In genomic region chr15:83323296-83323711, GRCh38 we compare ENCODE assay signal across 9 cellular contexts. TPM values are rescaled to one million over a fixed set of nuclear protein-coding genes. Genes with fewer than 3 reads are reported as not detected.
A peak's percentile ranks its signal among the peaks of the same experiment; 100 is the strongest.
DNase-seq lines count a peak whose midpoint lies in the region; ATAC-seq and TF ChIP-seq lines count a peak whose summit lies in the region.
"Had no signal": no experiment of that assay in that cellular context is flagged by ENCODE, and none has a peak within 500 bp of the region (broad histone marks: within the 10 kb centered on the region; RNA-seq: fewer than 3 reads in every experiment).

No MANE protein-coding gene starts in this region.

- in situ Hi-C loops in G401 (cut with HindIII; ENCODE audit: low sequenced_read_pairs), result no loop called here

- TF ChIP-seq CTCF in esophagus muscularis mucosa (IDR thresholded peaks at IDR 0.05) (no peak), osteoblast (IDR thresholded peaks at IDR 0.05; ENCODE audit: extremely low read depth, low read depth, low read length) (no peak), omental fat pad (IDR thresholded peaks at IDR 0.05) (no peak), BE2C (IDR thresholded peaks at IDR 0.05; ENCODE audit: low read depth, low read length) (no peak)

- no peak for TF ChIP-seq EP300 in esophagus muscularis mucosa (IDR thresholded peaks at IDR 0.05)

- no peak for TF ChIP-seq POLR2A in esophagus muscularis mucosa (IDR thresholded peaks at IDR 0.05; ENCODE audit: low read depth)

- no peak overlapping the region for H3K9ac ChIP-seq in BLaER1 treated with 17β-estradiol and CSF1 and Interleukin-3, amounts not matched to agents 10 nM and 100 nM

- H3K79me2 ChIP-seq in osteoblast (ENCODE audit: insufficient read depth, low read length), result no peaks in the 10 kb centered on the region

- no peak overlapping the region for H3K4me3 ChIP-seq in BLaER1 treated with 17β-estradiol and CSF1 and Interleukin-3, amounts not matched to agents 10 nM and 100 nM
- no peak overlapping the region for H3K4me3 ChIP-seq in MG63
- H3K4me3 ChIP-seq in esophagus muscularis mucosa, result no peak overlapping the region
- no peak overlapping the region for H3K4me3 ChIP-seq in osteoblast (ENCODE audit: insufficient read depth, low read length)
- H3K4me3 ChIP-seq in BE2C (ENCODE audit: low read depth, low read length), result no peak overlapping the region

- no peaks in the 10 kb centered on the region for H3K27me3 ChIP-seq in BLaER1 treated with 17β-estradiol and CSF1 and Interleukin-3, amounts not matched to agents 10 nM and 100 nM
- no peaks in the 10 kb centered on the region for H3K27me3 ChIP-seq in MG63
- H3K27me3 ChIP-seq in esophagus muscularis mucosa, result peaks cover 0 to 15% (median 0%) of the 10 kb centered on the region in 4 donors
- no peaks in the 10 kb centered on the region for H3K27me3 ChIP-seq in osteoblast (ENCODE audit: insufficient read depth, low read length)
- peaks cover 6% of the 10 kb centered on the region for H3K27me3 ChIP-seq in BE2C

- 0 out of 22 replicates have a peak, but pooled peaks cover 0 to 7% (median 0%) of the 10 kb centered on the region in 11 experiments for H3K9me3 ChIP-seq in BLaER1 treated with 17β-estradiol and CSF1 and Interleukin-3, amounts not matched to agents 10 nM and 100 nM (replicated peaks in 1 of 11)
- H3K9me3 ChIP-seq in MG63, result peaks cover 2% of the 10 kb centered on the region; the same call in 1 of the 2 replicates
- no peaks in the 10 kb centered on the region for H3K9me3 ChIP-seq in esophagus muscularis mucosa
- H3K9me3 ChIP-seq in osteoblast (ENCODE audit: low read depth, low read length), result no peaks in the 10 kb centered on the region
- no peaks in the 10 kb centered on the region for H3K9me3 ChIP-seq in BE2C

- intact Hi-C loops in esophagus muscularis mucosa (cut with DNase I), result no loop called here
- intact Hi-C loops in activated CD4-positive, alpha-beta T cell treated with anti-CD3 and anti-CD28 coated beads for 36 hours (cut with DNase I, micrococcal nuclease), result no loop called here

- no peaks in the 10 kb centered on the region for H3K36me3 ChIP-seq in BLaER1 treated with 17β-estradiol and CSF1 and Interleukin-3, amounts not matched to agents 10 nM and 100 nM
- no peaks in the 10 kb centered on the region for H3K36me3 ChIP-seq in MG63
- no peaks in the 10 kb centered on the region for H3K36me3 ChIP-seq in esophagus muscularis mucosa
- no peaks in the 10 kb centered on the region for H3K36me3 ChIP-seq in osteoblast (ENCODE audit: insufficient read depth, low read length)
- H3K36me3 ChIP-seq in BE2C, result no peaks in the 10 kb centered on the region

- H3K4me1 Mint-ChIP-seq in activated CD4-positive, alpha-beta T cell treated with anti-CD3 and anti-CD28 coated beads for 36 hours, result no peaks in the 10 kb centered on the region

- DNase-seq in MG63 (peak; percentile 69), esophagus muscularis mucosa (ENCODE audit: extremely low spot score) (peak; percentile 80), osteoblast (ENCODE audit: insufficient read length, low spot score, missing footprints) (peak; percentile 85), omental fat pad (ENCODE audit: low spot score) (no peak), BE2C (no peak), G401 (ENCODE audit: low spot score) (no peak)
- DNase-seq in activated CD4-positive, alpha-beta T cell treated with anti-CD3 and anti-CD28 coated beads for 36 hours, result no peak
- DNase-seq: NCI-H2171 treated with DMSO at 0.1 percent for 48 hours had no signal

- no peak overlapping the region for H3K4me3 Mint-ChIP-seq in activated CD4-positive, alpha-beta T cell treated with anti-CD3 and anti-CD28 coated beads for 36 hours

- ATAC-seq in omental fat pad (ENCODE audit: low FRiP score), result no peak
- ATAC-seq in activated CD4-positive, alpha-beta T cell treated with anti-CD3 and anti-CD28 coated beads for 36 hours, result no peak

- H3K4me2 ChIP-seq in BLaER1 treated with 17β-estradiol and CSF1 and Interleukin-3, amounts not matched to agents 10 nM and 100 nM, result peak overlapping the region in 6 of 11 experiments; percentile 6 to 35 (median 22); a peak in 5 of 22 replicates
- peak overlapping the region; percentile 13 for H3K4me2 ChIP-seq in osteoblast (ENCODE audit: insufficient read depth, low read length)

- WGBS in esophagus muscularis mucosa, result no CpG with 5 or more reads among the region's 9 CpGs

- CTCF ChIA-PET in activated CD4-positive, alpha-beta T cell treated with anti-CD3 and anti-CD28 coated beads for 36 hours (lab: Charles Lee), result no interaction called here

- no peak overlapping the region for H3K27ac Mint-ChIP-seq in activated CD4-positive, alpha-beta T cell treated with anti-CD3 and anti-CD28 coated beads for 36 hours

- POLR2A ChIA-PET in activated CD4-positive, alpha-beta T cell treated with anti-CD3 and anti-CD28 coated beads for 36 hours (lab: Charles Lee), result no interaction called here

- no peaks in the 10 kb centered on the region for H4K20me1 ChIP-seq in BLaER1 treated with 17β-estradiol and CSF1 and Interleukin-3, amounts not matched to agents 10 nM and 100 nM
- no peaks in the 10 kb centered on the region for H4K20me1 ChIP-seq in osteoblast (ENCODE audit: insufficient read depth, low read length)

- no peak overlapping the region for H3K27ac ChIP-seq in BLaER1 treated with 17β-estradiol and CSF1 and Interleukin-3, amounts not matched to agents 10 nM and 100 nM
- H3K27ac ChIP-seq in esophagus muscularis mucosa (replicated peaks in 1 of 4) (no peak overlapping the region), osteoblast (ENCODE audit: low read depth, low read length) (peak overlapping the region; percentile 67)

- peak overlapping the region; percentile 69 for H2AFZ ChIP-seq in osteoblast (ENCODE audit: low read length)

- H3K9me3 Mint-ChIP-seq in activated CD4-positive, alpha-beta T cell treated with anti-CD3 and anti-CD28 coated beads for 36 hours (ENCODE audit: low read depth), result no peaks in the 10 kb centered on the region

- peaks cover 0 to 13% (median 3%) of the 10 kb centered on the region in 10 experiments; a peak in 9 of 20 replicates for H3K4me1 ChIP-seq in BLaER1 treated with 17β-estradiol and CSF1 and Interleukin-3, amounts not matched to agents 10 nM and 100 nM
- H3K4me1 ChIP-seq in esophagus muscularis mucosa, result no peaks in the 10 kb centered on the region
- H3K4me1 ChIP-seq in osteoblast (ENCODE audit: insufficient read depth, low read length), result peaks cover 16% of the 10 kb centered on the region
- H3K4me1 ChIP-seq in BE2C, result no peaks in the 10 kb centered on the region

- peaks cover 14% of the 10 kb centered on the region for H3K27me3 Mint-ChIP-seq in activated CD4-positive, alpha-beta T cell treated with anti-CD3 and anti-CD28 coated beads for 36 hours

- no peaks in the 10 kb centered on the region for H3K36me3 Mint-ChIP-seq in activated CD4-positive, alpha-beta T cell treated with anti-CD3 and anti-CD28 coated beads for 36 hours (ENCODE audit: low read depth)

RNA-seq across cellular contexts. Expression of gene BNC1, which starts 38.8 kb away (rescaled TPM):
- total RNA-seq in MG63 (2014; rRNA removed; shearing (Covaris generic); ENCODE audit: low replicate concordance), result 23.5 and 28.6 TPM in 2 replicates
- total RNA-seq in esophagus muscularis mucosa (under 1 TPM in 3 of 4 donors, not detected in 1; 0.11 to 0.83 (median 0.19) TPM), osteoblast (3.3 and 3.5 TPM in 2 replicates), omental fat pad (10 to 100 TPM in 3 of 4 donors, 1 to 10 TPM in 1; 1.1 to 73.0 (median 35.6) TPM)
- not detected for total RNA-seq in activated CD4-positive, alpha-beta T cell treated with anti-CD3 and anti-CD28 coated beads for 36 hours
- not detected for polyA plus RNA-seq in BE2C (2012; ENCODE audit: insufficient read depth, insufficient read length, low read depth)
- not detected in 2 replicates for total RNA-seq in G401 (2014; rRNA removed; shearing (Covaris generic))

Comparison
In these comparisons a context has a peak if more than half of its experiments do, and no peak if none do; other contexts are left out.
1. DNase-seq: peak in MG63 (single experiment), esophagus muscularis mucosa (single experiment) and osteoblast (single experiment); none in omental fat pad (single experiment), activated CD4-positive, alpha-beta T cell treated with anti-CD3 and anti-CD28 coated beads for 36 hours (single experiment), BE2C (single experiment) and G401 (single experiment).